8 cellular contexts compared by ENCODE assay signal in the genomic region with DNA sequence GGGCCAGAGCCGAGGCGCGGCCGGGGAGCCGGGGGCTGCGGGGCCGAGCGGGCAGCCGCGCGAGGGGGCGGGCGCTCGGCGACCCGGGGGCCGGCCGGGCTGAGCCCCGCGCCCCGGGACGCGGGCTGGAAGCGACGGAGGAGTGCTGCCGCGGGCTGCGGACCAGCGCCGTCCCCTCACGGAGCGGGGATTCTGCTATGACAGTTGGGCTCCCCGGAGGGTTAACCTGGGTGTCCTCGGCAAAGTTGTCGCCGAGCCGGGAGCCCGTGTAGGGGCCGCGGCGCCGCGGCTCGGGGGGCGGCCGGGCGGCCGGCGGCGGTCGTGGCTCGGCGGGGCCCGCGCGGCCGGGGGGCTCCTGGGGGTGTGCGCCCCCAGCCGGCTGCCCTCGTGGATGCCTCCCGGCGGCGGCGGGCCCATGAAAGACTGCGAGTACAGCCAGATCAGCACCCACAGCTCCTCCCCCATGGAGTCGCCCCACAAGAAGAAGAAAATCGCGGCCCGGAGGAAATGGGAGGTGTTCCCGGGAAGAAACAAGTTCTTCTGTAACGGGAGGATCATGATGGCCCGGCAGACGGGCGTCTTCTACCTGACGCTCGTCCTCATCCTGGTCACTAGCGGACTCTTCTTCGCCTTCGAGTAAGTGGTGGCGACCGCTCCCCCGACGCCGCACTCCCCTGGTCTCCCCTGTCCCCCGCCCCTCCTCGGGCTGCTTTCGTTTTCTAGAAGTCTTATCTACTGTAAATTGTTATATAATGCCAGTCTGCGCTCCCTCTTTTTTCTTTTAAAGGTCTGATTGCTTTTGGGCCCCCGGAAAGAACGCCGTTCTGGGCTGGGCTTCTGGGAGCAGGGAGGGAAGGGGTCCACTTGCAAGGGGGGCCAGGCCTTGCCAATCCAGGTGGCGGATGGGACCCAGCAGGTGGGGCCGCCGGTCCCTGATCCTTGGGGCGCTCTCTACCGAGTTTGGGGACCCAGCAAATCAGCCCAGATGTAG. TPM values are rescaled to one million over a fixed set of nuclear protein-coding genes. Genes with fewer than 3 reads are reported as not detected.
DNase-seq lines count a peak whose midpoint lies in the region; ATAC-seq and TF ChIP-seq lines count a peak whose summit lies in the region.

No MANE protein-coding gene starts in this region.

- intact Hi-C loops in OCI-LY7 (cut with micrococcal nuclease; ENCODE audit: unreplicated experiment) (loop anchor here (2.0 to 5.0 kb wide), 5 partner anchors 175 to 383 kb away; no protein-coding TSS in a partner anchor), stomach (cut with DNase I; ENCODE audit: low total_unique reads) (no loop called here)
- intact Hi-C loops in activated T-helper 2 cell treated with anti-CD3 and anti-CD28 coated beads, Interferon-gamma antibody, Interleukin-2, Interleukin-4, amounts not matched to agents 10 μg/mL and 5 μg/mL and 100 μg/mL, durations not matched to agents 14 hours and 24 hours and 36 hours (cut with micrococcal nuclease) = loop anchor here (2.0 to 10.0 kb wide), 4 partner anchors 83 to 563 kb away; no protein-coding TSS in a partner anchor

- H3K9me3 ChIP-seq in OCI-LY7 (ENCODE audit: low read length) = no peaks in the 10 kb centered on the region
- H3K9me3 ChIP-seq in stomach = no peaks in the 10 kb centered on the region

- no peaks in the 10 kb centered on the region for H3K27me3 ChIP-seq in stomach

- CTCF ChIA-PET in OCI-LY7 (lab: Charles Lee; ENCODE audit: unreplicated experiment) = no interaction called here

- POLR2A ChIA-PET in OCI-LY7 (lab: Charles Lee) = no interaction called here

- peak overlapping the region; percentile 86 for H3K4me3 Mint-ChIP-seq in activated T-helper 2 cell treated with anti-CD3 and anti-CD28 coated beads, Interferon-gamma antibody, Interleukin-2, Interleukin-4, amounts not matched to agents 10 μg/mL and 5 μg/mL and 100 μg/mL, durations not matched to agents 14 hours and 24 hours and 36 hours (ENCODE audit: low read depth)
- peak overlapping the region; percentile 87 for H3K4me3 Mint-ChIP-seq in natural killer cell treated with Interleukin-12 subunit alpha and Interleukin-12 subunit beta and Interleukin-15 and Interleukin-18, amount 100 ng/mL, for 72 hours

- H3K79me2 ChIP-seq in OCI-LY7 (ENCODE audit: insufficient read depth, low read depth, low read length) = no peaks in the 10 kb centered on the region

- no peak overlapping the region for H3K27ac ChIP-seq in OCI-LY7 (ENCODE audit: low read depth, low read length, poor library complexity, severe bottlenecking)
- peak overlapping the region; percentile 94 to 99 (median 97) for H3K27ac ChIP-seq in stomach

- WGBS in stomach, 5 donors = 0 to 1% (median 1%) methylated on average over 62 to 94 of the region's 96 CpGs

- H3K4me2 ChIP-seq in OCI-LY7 (ENCODE audit: low read length) = peak overlapping the region; percentile 97

- ATAC-seq in HG03045 (IDR thresholded peaks at IDR 0.05; ENCODE audit: unreplicated experiment) = peak; percentile 25
- peak; percentile 22 to 24 for ATAC-seq in natural killer cell treated with Interleukin-12 subunit alpha and Interleukin-12 subunit beta and Interleukin-15 and Interleukin-18, amount 100 ng/mL, for 72 hours

- peak overlapping the region; percentile 80 for H3K27ac Mint-ChIP-seq in activated T-helper 2 cell treated with anti-CD3 and anti-CD28 coated beads, Interferon-gamma antibody, Interleukin-2, Interleukin-4, amounts not matched to agents 10 μg/mL and 5 μg/mL and 100 μg/mL, durations not matched to agents 14 hours and 24 hours and 36 hours
- H3K27ac Mint-ChIP-seq in natural killer cell treated with Interleukin-12 subunit alpha and Interleukin-12 subunit beta and Interleukin-15 and Interleukin-18, amount 100 ng/mL, for 72 hours = peak overlapping the region; percentile 56 to 92

- peaks cover 26% of the 10 kb centered on the region for H3K4me1 Mint-ChIP-seq in activated T-helper 2 cell treated with anti-CD3 and anti-CD28 coated beads, Interferon-gamma antibody, Interleukin-2, Interleukin-4, amounts not matched to agents 10 μg/mL and 5 μg/mL and 100 μg/mL, durations not matched to agents 14 hours and 24 hours and 36 hours (ENCODE audit: low read depth)
- H3K4me1 Mint-ChIP-seq in natural killer cell treated with Interleukin-12 subunit alpha and Interleukin-12 subunit beta and Interleukin-15 and Interleukin-18, amount 100 ng/mL, for 72 hours (ENCODE audit: low read depth in 2 of 2) = peaks cover 25 to 27% of the 10 kb centered on the region in 2 donors

- H3K4me3 ChIP-seq in OCI-LY7 (ENCODE audit: low read depth, low read length, poor library complexity, severe bottlenecking) (peak overlapping the region; percentile 98), fibroblast of pulmonary artery (replicated peaks; ENCODE audit: low read depth, low read length) (peak overlapping the region; percentile 88), stomach (peak overlapping the region; percentile 99 to 100 (median 99))

- no peak overlapping the region for H2AFZ ChIP-seq in OCI-LY7 (ENCODE audit: low read length)

- H3K27me3 Mint-ChIP-seq in activated T-helper 2 cell treated with anti-CD3 and anti-CD28 coated beads, Interferon-gamma antibody, Interleukin-2, Interleukin-4, amounts not matched to agents 10 μg/mL and 5 μg/mL and 100 μg/mL, durations not matched to agents 14 hours and 24 hours and 36 hours (ENCODE audit: low read depth) = peaks cover 11% of the 10 kb centered on the region
- H3K27me3 Mint-ChIP-seq in natural killer cell treated with Interleukin-12 subunit alpha and Interleukin-12 subunit beta and Interleukin-15 and Interleukin-18, amount 100 ng/mL, for 72 hours = no peaks in the 10 kb centered on the region

- no peak for TF ChIP-seq POLR2A in stomach (IDR thresholded peaks at IDR 0.05)

- DNase-seq in SKM-1 treated with dmso at 0.1 percent for 144 hours (lab: John Stamatoyannopoulos, UW; ENCODE audit: unreplicated experiment) = peak; percentile 55
- DNase-seq in SKM-1 (lab: John Stamatoyannopoulos, UW; ENCODE audit: unreplicated experiment) = no peak
- DNase-seq in OCI-LY7 (ENCODE audit: low spot score) = peak; percentile 41
- peak; percentile 49 for DNase-seq in activated T-helper 2 cell treated with anti-CD3 and anti-CD28 coated beads, Interferon-gamma antibody, Interleukin-2, Interleukin-4, amounts not matched to agents 10 μg/mL and 5 μg/mL and 100 μg/mL, durations not matched to agents 14 hours and 24 hours and 36 hours (ENCODE audit: low spot score)
- DNase-seq in fibroblast of pulmonary artery (ENCODE audit: low read depth) = peak; percentile 56
- DNase-seq in natural killer cell treated with Interleukin-12 subunit alpha and Interleukin-12 subunit beta and Interleukin-15 and Interleukin-18, amount 100 ng/mL, for 72 hours (ENCODE audit: low spot score) = peak; percentile 77
- peak; percentile 61 for DNase-seq in stomach

- H4K20me1 ChIP-seq in OCI-LY7 (ENCODE audit: insufficient read depth, low read length) = no peaks in the 10 kb centered on the region

- TF ChIP-seq CTCF in OCI-LY7 (conservative IDR thresholded peaks at IDR 0.05; ENCODE audit: low read length) = 0 out of 2 replicates have a peak, but pooled peaks have one; percentile 15
- no peak for TF ChIP-seq CTCF in fibroblast of pulmonary artery (IDR thresholded peaks at IDR 0.05; ENCODE audit: low read length, missing control alignments)
- no peak for TF ChIP-seq CTCF in stomach (IDR thresholded peaks at IDR 0.05)

- H3K36me3 Mint-ChIP-seq in activated T-helper 2 cell treated with anti-CD3 and anti-CD28 coated beads, Interferon-gamma antibody, Interleukin-2, Interleukin-4, amounts not matched to agents 10 μg/mL and 5 μg/mL and 100 μg/mL, durations not matched to agents 14 hours and 24 hours and 36 hours (ENCODE audit: low read depth) = peaks cover 19% of the 10 kb centered on the region
- no peaks in the 10 kb centered on the region for H3K36me3 Mint-ChIP-seq in natural killer cell treated with Interleukin-12 subunit alpha and Interleukin-12 subunit beta and Interleukin-15 and Interleukin-18, amount 100 ng/mL, for 72 hours

- H3K36me3 ChIP-seq in OCI-LY7 (ENCODE audit: insufficient read depth, low read length) (no peaks in the 10 kb centered on the region), stomach (no peaks in the 10 kb centered on the region)

- H3K9me2 ChIP-seq in OCI-LY7 (ENCODE audit: insufficient read depth, low read length) = no peaks in the 10 kb centered on the region

- TF ChIP-seq EP300 in stomach (IDR thresholded peaks at IDR 0.05) = no peak

- no peaks in the 10 kb centered on the region for H3K9me3 Mint-ChIP-seq in activated T-helper 2 cell treated with anti-CD3 and anti-CD28 coated beads, Interferon-gamma antibody, Interleukin-2, Interleukin-4, amounts not matched to agents 10 μg/mL and 5 μg/mL and 100 μg/mL, durations not matched to agents 14 hours and 24 hours and 36 hours
- no peaks in the 10 kb centered on the region for H3K9me3 Mint-ChIP-seq in natural killer cell treated with Interleukin-12 subunit alpha and Interleukin-12 subunit beta and Interleukin-15 and Interleukin-18, amount 100 ng/mL, for 72 hours

- peaks cover 17% of the 10 kb centered on the region for H3K4me1 ChIP-seq in OCI-LY7 (ENCODE audit: insufficient read depth, low read length, poor library complexity, severe bottlenecking)
- peaks cover 14 to 40% (median 22%) of the 10 kb centered on the region in 4 donors for H3K4me1 ChIP-seq in stomach

- BruUV-seq in OCI-LY7 (replicated peaks; lab: Mats Ljungman, UMichigan) = no TSS peak

RNA-seq across cellular contexts. Expression of a gene that starts 0.9 kb away (rescaled TPM):
- 0.41 and 0.69 TPM in 2 replicates for total RNA-seq in OCI-LY7 (2014; rRNA removed; shearing (Covaris generic))
- 3.0 and 3.2 TPM in 2 replicates for total RNA-seq in OCI-LY7 (2022)
- total RNA-seq in activated T-helper 2 cell treated with anti-CD3 and anti-CD28 coated beads, Interferon-gamma antibody, Interleukin-2, Interleukin-4, amounts not matched to agents 10 μg/mL and 5 μg/mL and 100 μg/mL, durations not matched to agents 14 hours and 24 hours and 36 hours = 7.8 and 8.4 TPM in 2 replicates
- total RNA-seq in natural killer cell treated with Interleukin-12 subunit alpha and Interleukin-12 subunit beta and Interleukin-15 and Interleukin-18, amount 100 ng/mL, for 72 hours = 10 to 100 TPM in 1 of 2 donors, 1 to 10 TPM in 1; 6.9 to 10.9 TPM
- total RNA-seq in stomach = 10 to 100 TPM in 4 of 5 donors, 1 to 10 TPM in 1; 4.3 to 25.7 (median 17.0) TPM
- 1 to 10 TPM; 3.4 to 4.3 (median 3.9) TPM for polyA plus RNA-seq in stomach

RNA-seq across cellular contexts. Expression of a gene that starts 58.6 kb away (rescaled TPM):
- total RNA-seq in OCI-LY7 (2014; rRNA removed; shearing (Covaris generic)) = 4.5 and 8.2 TPM in 2 replicates
- total RNA-seq in OCI-LY7 (2022) (9.2 and 10.4 TPM in 2 replicates), stomach (10 to 100 TPM in 1 of 5 donors, 1 to 10 TPM in 1, under 1 TPM in 2, not detected in 1; 0.87 to 13.8 (median 2.9) TPM)
- 11.8 and 11.9 TPM in 2 replicates for total RNA-seq in activated T-helper 2 cell treated with anti-CD3 and anti-CD28 coated beads, Interferon-gamma antibody, Interleukin-2, Interleukin-4, amounts not matched to agents 10 μg/mL and 5 μg/mL and 100 μg/mL, durations not matched to agents 14 hours and 24 hours and 36 hours
- 10 to 100 TPM in 1 of 2 donors, 1 to 10 TPM in 1; 9.6 to 10.8 TPM for total RNA-seq in natural killer cell treated with Interleukin-12 subunit alpha and Interleukin-12 subunit beta and Interleukin-15 and Interleukin-18, amount 100 ng/mL, for 72 hours
- 1 to 10 TPM; 2.7 to 6.7 (median 4.4) TPM for polyA plus RNA-seq in stomach
